In the genomic region with DNA sequence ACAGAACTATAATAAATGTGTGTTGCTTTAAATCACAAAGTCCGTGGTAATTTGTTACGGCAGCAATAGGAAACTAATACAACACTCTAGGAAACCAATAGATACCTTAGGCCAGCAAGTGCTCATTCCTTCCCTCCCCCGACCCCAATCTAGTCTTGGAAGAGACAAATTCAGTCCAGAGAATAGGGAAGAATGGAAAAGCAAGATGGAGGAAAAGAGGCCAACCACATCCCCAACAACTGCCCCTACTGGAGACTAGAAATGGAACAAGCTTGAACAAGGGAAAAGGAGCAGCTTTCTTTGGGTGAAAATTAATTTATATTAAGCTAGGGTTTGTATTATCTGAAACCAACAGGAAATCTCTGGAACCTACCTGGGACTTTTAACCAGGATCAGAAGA, we compare ENCODE assay signal across 2 cellular contexts.
TF ChIP-seq lines count a peak whose summit lies in the region.

No MANE protein-coding gene starts in this region.

TF ChIP-seq in IMR-90, 13 proteins besides CTCF, POLR2A, EP300 and RAD21:
- TF ChIP-seq MAFK (IDR thresholded peaks at IDR 0.05; ENCODE audit: low read depth, low read length), result no peak
- TF ChIP-seq CHD1 (IDR thresholded peaks at IDR 0.05; ENCODE audit: low read depth, low read length), result no peak
- TF ChIP-seq, protein P1, sequence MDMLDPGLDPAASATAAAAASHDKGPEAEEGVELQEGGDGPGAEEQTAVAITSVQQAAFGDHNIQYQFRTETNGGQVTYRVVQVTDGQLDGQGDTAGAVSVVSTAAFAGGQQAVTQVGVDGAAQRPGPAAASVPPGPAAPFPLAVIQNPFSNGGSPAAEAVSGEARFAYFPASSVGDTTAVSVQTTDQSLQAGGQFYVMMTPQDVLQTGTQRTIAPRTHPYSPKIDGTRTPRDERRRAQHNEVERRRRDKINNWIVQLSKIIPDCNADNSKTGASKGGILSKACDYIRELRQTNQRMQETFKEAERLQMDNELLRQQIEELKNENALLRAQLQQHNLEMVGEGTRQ (IDR thresholded peaks at IDR 0.05; ENCODE audit: low read depth, low read length), result no peak
- no peak for TF ChIP-seq NFE2L2 (IDR thresholded peaks at IDR 0.05; ENCODE audit: low read depth, low read length)
- TF ChIP-seq, protein P2, sequence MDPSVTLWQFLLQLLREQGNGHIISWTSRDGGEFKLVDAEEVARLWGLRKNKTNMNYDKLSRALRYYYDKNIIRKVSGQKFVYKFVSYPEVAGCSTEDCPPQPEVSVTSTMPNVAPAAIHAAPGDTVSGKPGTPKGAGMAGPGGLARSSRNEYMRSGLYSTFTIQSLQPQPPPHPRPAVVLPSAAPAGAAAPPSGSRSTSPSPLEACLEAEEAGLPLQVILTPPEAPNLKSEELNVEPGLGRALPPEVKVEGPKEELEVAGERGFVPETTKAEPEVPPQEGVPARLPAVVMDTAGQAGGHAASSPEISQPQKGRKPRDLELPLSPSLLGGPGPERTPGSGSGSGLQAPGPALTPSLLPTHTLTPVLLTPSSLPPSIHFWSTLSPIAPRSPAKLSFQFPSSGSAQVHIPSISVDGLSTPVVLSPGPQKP (IDR thresholded peaks at IDR 0.05; ENCODE audit: borderline replicate concordance, low read depth, low read length), result no peak
- no peak for TF ChIP-seq CEBPB (IDR thresholded peaks at IDR 0.05; ENCODE audit: low read depth, low read length)
- no peak for TF ChIP-seq RCOR1 (IDR thresholded peaks at IDR 0.05; ENCODE audit: insufficient replicate concordance, low read length)
- TF ChIP-seq RFX5 (IDR thresholded peaks at IDR 0.05; ENCODE audit: low read depth, low read length), result no peak
- TF ChIP-seq FOS (IDR thresholded peaks at IDR 0.05; ENCODE audit: low read depth, low read length), result no peak
- TF ChIP-seq MXI1 (IDR thresholded peaks at IDR 0.05; ENCODE audit: borderline replicate concordance, low read depth, low read length), result no peak
- no peak for TF ChIP-seq SMC3 (IDR thresholded peaks at IDR 0.05; ENCODE audit: low read depth, low read length)
- TF ChIP-seq MAZ (IDR thresholded peaks at IDR 0.05; ENCODE audit: borderline replicate concordance, low read depth, low read length), result no peak
- TF ChIP-seq BHLHE40 (IDR thresholded peaks at IDR 0.05; ENCODE audit: low read depth, low read length), result no peak

TF ChIP-seq in GM12878, 131 proteins besides CTCF, POLR2A, EP300 and RAD21:
- TF ChIP-seq ZBTB4 (CRISPR knock-in tag; IDR thresholded peaks at IDR 0.05) (no peak), ZSCAN29 (IDR thresholded peaks at IDR 0.05) (no peak), RCOR1 (conservative IDR thresholded peaks at IDR 0.05; ENCODE audit: low read depth, low read length) (no peak), E4F1 (IDR thresholded peaks at IDR 0.05; ENCODE audit: borderline replicate concordance, partially characterized antibody) (no peak), IRF4 (IDR thresholded peaks at IDR 0.05; ENCODE audit: low read depth, low read length) (no peak), E2F8 (IDR thresholded peaks at IDR 0.05; ENCODE audit: low read depth, partially characterized antibody) (no peak), ATF7 (IDR thresholded peaks at IDR 0.05; ENCODE audit: low read depth) (no peak), KLF5 (IDR thresholded peaks at IDR 0.05; ENCODE audit: partially characterized antibody) (no peak)
